1 cellular context compared by ENCODE assay signal in the genomic region with DNA sequence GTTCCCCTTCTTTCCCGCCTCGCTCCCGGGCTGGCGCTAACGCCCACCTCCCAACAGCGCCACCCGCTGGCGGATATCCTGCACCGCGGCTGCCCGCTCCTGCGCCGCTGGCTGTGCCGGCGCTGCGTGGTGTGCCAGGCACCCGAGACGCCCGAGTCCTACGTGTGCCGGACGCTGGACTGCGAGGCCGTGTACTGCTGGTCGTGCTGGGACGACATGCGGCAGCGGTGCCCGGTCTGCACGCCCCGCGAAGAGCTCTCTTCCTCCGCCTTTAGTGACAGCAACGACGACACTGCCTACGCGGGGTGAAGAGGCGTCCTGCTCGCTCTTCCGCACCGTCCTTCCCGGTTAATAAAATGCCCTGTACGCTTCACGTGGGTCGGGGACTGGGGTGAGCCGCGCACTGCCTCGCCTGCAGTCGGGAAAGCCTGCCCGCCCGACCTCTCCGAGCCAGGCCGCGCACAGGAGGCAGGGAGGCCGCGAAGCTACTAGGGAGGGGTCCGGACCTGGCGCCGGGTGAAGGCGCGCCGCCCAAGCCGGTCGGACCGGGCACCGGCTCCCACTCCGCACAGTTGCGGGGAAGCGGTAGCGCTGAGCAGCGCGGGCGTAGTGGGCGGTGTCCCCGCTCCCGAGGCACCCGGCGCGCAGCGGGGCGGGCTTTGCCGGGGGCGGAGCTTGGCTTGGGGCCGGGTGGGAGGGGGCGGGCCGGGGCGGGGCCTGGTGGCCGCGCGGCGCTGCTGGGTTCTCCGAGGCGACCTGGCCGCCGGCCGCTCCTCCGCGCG.
TF ChIP-seq lines count a peak whose summit lies in the region.

A gene with protein sequence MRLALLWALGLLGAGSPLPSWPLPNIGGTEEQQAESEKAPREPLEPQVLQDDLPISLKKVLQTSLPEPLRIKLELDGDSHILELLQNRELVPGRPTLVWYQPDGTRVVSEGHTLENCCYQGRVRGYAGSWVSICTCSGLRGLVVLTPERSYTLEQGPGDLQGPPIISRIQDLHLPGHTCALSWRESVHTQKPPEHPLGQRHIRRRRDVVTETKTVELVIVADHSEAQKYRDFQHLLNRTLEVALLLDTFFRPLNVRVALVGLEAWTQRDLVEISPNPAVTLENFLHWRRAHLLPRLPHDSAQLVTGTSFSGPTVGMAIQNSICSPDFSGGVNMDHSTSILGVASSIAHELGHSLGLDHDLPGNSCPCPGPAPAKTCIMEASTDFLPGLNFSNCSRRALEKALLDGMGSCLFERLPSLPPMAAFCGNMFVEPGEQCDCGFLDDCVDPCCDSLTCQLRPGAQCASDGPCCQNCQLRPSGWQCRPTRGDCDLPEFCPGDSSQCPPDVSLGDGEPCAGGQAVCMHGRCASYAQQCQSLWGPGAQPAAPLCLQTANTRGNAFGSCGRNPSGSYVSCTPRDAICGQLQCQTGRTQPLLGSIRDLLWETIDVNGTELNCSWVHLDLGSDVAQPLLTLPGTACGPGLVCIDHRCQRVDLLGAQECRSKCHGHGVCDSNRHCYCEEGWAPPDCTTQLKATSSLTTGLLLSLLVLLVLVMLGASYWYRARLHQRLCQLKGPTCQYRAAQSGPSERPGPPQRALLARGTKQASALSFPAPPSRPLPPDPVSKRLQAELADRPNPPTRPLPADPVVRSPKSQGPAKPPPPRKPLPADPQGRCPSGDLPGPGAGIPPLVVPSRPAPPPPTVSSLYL (plus strand): TSS at position 757 of the 782 bp plus-strand sequence. CDS start 71 bp downstream, outside the sequence.

TF ChIP-seq in HepG2, 621 proteins besides CTCF, POLR2A, EP300 and RAD21 (continued from another document and continues in another):
- TF ChIP-seq, protein P1, sequence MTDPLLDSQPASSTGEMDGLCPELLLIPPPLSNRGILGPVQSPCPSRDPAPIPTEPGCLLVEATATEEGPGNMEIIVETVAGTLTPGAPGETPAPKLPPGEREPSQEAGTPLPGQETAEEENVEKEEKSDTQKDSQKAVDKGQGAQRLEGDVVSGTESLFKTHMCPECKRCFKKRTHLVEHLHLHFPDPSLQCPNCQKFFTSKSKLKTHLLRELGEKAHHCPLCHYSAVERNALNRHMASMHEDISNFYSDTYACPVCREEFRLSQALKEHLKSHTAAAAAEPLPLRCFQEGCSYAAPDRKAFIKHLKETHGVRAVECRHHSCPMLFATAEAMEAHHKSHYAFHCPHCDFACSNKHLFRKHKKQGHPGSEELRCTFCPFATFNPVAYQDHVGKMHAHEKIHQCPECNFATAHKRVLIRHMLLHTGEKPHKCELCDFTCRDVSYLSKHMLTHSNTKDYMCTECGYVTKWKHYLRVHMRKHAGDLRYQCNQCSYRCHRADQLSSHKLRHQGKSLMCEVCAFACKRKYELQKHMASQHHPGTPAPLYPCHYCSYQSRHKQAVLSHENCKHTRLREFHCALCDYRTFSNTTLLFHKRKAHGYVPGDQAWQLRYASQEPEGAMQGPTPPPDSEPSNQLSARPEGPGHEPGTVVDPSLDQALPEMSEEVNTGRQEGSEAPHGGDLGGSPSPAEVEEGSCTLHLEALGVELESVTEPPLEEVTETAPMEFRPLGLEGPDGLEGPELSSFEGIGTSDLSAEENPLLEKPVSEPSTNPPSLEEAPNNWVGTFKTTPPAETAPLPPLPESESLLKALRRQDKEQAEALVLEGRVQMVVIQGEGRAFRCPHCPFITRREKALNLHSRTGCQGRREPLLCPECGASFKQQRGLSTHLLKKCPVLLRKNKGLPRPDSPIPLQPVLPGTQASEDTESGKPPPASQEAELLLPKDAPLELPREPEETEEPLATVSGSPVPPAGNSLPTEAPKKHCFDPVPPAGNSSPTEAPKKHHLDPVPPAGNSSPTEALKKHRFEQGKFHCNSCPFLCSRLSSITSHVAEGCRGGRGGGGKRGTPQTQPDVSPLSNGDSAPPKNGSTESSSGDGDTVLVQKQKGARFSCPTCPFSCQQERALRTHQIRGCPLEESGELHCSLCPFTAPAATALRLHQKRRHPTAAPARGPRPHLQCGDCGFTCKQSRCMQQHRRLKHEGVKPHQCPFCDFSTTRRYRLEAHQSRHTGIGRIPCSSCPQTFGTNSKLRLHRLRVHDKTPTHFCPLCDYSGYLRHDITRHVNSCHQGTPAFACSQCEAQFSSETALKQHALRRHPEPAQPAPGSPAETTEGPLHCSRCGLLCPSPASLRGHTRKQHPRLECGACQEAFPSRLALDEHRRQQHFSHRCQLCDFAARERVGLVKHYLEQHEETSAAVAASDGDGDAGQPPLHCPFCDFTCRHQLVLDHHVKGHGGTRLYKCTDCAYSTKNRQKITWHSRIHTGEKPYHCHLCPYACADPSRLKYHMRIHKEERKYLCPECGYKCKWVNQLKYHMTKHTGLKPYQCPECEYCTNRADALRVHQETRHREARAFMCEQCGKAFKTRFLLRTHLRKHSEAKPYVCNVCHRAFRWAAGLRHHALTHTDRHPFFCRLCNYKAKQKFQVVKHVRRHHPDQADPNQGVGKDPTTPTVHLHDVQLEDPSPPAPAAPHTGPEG (CRISPR knock-in tag; IDR thresholded peaks at IDR 0.05) = peak; percentile 90
- TF ChIP-seq ZNF260 (CRISPR knock-in tag; IDR thresholded peaks at IDR 0.05; ENCODE audit: borderline replicate concordance, low read depth) (peak; percentile 59; the same call in 1 of the 2 replicates), ZNF567 (CRISPR knock-in tag; IDR thresholded peaks at IDR 0.05; ENCODE audit: borderline replicate concordance) (peak; percentile 97; the same call in 1 of the 2 replicates), ZMYM2 (CRISPR knock-in tag; IDR thresholded peaks at IDR 0.05) (peak; percentile 90), ZNF598 (CRISPR knock-in tag; IDR thresholded peaks at IDR 0.05; ENCODE audit: borderline replicate concordance) (peak; percentile 96; the same call in 1 of the 2 replicates), ESRRA (CRISPR knock-in tag; IDR thresholded peaks at IDR 0.05; ENCODE audit: low read depth) (peak; percentile 53; the same call in 1 of the 2 replicates), MAFK (conservative IDR thresholded peaks at IDR 0.05 in 1 of 2, IDR thresholded peaks at IDR 0.05 in 1 of 2; ENCODE audit: low read length in 2 of 2) (no peak), IKZF1 (IDR thresholded peaks at IDR 0.05) (no peak), ZMAT3 (CRISPR knock-in tag; conservative IDR thresholded peaks at IDR 0.05) (peak; percentile 96), KMT2A (CRISPR knock-in tag; IDR thresholded peaks at IDR 0.05) (peak; percentile 38; the same call in 1 of the 2 replicates), KLF13 (CRISPR knock-in tag; IDR thresholded peaks at IDR 0.05) (peak; percentile 94; the same call in 1 of the 2 replicates), ZFAT (CRISPR knock-in tag; conservative IDR thresholded peaks at IDR 0.05) (no peak), SRSF4 (IDR thresholded peaks at IDR 0.05; ENCODE audit: low read depth, low read length, poor library complexity, severe bottlenecking) (no peak), ZNF510 (CRISPR knock-in tag; IDR thresholded peaks at IDR 0.05; ENCODE audit: low read depth) (no peak), FIP1L1 (IDR thresholded peaks at IDR 0.05; ENCODE audit: borderline replicate concordance, insufficient read depth, low read depth, low read length) (no peak), HES4 (CRISPR knock-in tag; IDR thresholded peaks at IDR 0.05; ENCODE audit: borderline replicate concordance) (peak; percentile 71), ZNF350 (CRISPR knock-in tag; IDR thresholded peaks at IDR 0.05; ENCODE audit: borderline replicate concordance, low read depth) (peak; percentile 97), POLR2AphosphoS5 (IDR thresholded peaks at IDR 0.05; ENCODE audit: low read depth, low read length) (peak; percentile 62; the same call in 1 of the 2 replicates), PHF8 (CRISPR knock-in tag; IDR thresholded peaks at IDR 0.05) (peak; percentile 75), SIX1 (CRISPR knock-in tag; IDR thresholded peaks at IDR 0.05; ENCODE audit: borderline replicate concordance) (no peak), SMAD1 (CRISPR knock-in tag; IDR thresholded peaks at IDR 0.05; ENCODE audit: borderline replicate concordance, low read depth) (peak; percentile 89; the same call in 1 of the 2 replicates), ZNF12 (CRISPR knock-in tag; IDR thresholded peaks at IDR 0.05) (no peak; the same call in 1 of the 2 replicates), RORA (CRISPR knock-in tag; IDR thresholded peaks at IDR 0.05) (no peak)
- TF ChIP-seq, protein P2, sequence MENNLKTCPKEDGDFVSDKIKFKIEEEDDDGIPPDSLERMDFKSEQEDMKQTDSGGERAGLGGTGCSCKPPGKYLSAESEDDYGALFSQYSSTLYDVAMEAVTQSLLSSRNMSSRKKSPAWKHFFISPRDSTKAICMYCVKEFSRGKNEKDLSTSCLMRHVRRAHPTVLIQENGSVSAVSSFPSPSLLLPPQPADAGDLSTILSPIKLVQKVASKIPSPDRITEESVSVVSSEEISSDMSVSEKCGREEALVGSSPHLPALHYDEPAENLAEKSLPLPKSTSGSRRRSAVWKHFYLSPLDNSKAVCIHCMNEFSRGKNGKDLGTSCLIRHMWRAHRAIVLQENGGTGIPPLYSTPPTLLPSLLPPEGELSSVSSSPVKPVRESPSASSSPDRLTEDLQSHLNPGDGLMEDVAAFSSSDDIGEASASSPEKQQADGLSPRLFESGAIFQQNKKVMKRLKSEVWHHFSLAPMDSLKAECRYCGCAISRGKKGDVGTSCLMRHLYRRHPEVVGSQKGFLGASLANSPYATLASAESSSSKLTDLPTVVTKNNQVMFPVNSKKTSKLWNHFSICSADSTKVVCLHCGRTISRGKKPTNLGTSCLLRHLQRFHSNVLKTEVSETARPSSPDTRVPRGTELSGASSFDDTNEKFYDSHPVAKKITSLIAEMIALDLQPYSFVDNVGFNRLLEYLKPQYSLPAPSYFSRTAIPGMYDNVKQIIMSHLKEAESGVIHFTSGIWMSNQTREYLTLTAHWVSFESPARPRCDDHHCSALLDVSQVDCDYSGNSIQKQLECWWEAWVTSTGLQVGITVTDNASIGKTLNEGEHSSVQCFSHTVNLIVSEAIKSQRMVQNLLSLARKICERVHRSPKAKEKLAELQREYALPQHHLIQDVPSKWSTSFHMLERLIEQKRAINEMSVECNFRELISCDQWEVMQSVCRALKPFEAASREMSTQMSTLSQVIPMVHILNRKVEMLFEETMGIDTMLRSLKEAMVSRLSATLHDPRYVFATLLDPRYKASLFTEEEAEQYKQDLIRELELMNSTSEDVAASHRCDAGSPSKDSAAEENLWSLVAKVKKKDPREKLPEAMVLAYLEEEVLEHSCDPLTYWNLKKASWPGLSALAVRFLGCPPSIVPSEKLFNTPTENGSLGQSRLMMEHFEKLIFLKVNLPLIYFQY (CRISPR knock-in tag; IDR thresholded peaks at IDR 0.05; ENCODE audit: borderline replicate concordance) = no peak; the same call in 1 of the 2 replicates
- TF ChIP-seq, protein P3, sequence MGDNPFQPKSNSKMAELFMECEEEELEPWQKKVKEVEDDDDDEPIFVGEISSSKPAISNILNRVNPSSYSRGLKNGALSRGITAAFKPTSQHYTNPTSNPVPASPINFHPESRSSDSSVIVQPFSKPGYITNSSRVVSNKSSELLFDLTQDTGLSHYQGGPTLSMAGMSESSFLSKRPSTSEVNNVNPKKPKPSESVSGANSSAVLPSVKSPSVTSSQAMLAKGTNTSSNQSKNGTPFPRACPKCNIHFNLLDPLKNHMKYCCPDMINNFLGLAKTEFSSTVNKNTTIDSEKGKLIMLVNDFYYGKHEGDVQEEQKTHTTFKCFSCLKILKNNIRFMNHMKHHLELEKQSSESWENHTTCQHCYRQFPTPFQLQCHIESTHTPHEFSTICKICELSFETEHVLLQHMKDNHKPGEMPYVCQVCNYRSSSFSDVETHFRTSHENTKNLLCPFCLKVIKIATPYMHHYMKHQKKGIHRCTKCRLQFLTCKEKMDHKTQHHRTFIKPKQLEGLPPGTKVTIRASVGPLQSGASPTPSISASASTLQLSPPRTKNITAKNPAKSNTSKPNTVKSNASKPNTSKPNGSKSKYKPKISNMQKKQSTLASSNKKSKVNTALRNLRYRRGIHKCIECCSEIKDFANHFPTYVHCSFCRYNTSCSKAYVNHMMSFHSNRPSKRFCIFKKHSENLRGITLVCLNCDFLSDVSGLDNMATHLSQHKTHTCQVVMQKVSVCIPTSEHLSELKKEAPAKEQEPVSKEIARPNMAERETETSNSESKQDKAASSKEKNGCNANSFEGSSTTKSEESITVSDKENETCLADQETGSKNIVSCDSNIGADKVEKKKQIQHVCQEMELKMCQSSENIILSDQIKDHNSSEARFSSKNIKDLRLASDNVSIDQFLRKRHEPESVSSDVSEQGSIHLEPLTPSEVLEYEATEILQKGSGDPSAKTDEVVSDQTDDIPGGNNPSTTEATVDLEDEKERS (CRISPR knock-in tag; IDR thresholded peaks at IDR 0.05) = peak; percentile 21; the same call in 1 of the 2 replicates
- TF ChIP-seq, protein P4, sequence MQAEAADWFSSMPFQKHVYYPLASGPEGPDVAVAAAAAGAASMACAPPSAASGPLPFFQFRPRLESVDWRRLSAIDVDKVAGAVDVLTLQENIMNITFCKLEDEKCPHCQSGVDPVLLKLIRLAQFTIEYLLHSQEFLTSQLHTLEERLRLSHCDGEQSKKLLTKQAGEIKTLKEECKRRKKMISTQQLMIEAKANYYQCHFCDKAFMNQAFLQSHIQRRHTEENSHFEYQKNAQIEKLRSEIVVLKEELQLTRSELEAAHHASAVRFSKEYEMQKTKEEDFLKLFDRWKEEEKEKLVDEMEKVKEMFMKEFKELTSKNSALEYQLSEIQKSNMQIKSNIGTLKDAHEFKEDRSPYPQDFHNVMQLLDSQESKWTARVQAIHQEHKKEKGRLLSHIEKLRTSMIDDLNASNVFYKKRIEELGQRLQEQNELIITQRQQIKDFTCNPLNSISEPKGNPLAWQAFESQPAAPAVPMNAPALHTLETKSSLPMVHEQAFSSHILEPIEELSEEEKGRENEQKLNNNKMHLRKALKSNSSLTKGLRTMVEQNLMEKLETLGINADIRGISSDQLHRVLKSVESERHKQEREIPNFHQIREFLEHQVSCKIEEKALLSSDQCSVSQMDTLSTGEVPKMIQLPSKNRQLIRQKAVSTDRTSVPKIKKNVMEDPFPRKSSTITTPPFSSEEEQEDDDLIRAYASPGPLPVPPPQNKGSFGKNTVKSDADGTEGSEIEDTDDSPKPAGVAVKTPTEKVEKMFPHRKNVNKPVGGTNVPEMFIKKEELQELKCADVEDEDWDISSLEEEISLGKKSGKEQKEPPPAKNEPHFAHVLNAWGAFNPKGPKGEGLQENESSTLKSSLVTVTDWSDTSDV (CRISPR knock-in tag; IDR thresholded peaks at IDR 0.05) = peak; percentile 85
- TF ChIP-seq, protein P5, sequence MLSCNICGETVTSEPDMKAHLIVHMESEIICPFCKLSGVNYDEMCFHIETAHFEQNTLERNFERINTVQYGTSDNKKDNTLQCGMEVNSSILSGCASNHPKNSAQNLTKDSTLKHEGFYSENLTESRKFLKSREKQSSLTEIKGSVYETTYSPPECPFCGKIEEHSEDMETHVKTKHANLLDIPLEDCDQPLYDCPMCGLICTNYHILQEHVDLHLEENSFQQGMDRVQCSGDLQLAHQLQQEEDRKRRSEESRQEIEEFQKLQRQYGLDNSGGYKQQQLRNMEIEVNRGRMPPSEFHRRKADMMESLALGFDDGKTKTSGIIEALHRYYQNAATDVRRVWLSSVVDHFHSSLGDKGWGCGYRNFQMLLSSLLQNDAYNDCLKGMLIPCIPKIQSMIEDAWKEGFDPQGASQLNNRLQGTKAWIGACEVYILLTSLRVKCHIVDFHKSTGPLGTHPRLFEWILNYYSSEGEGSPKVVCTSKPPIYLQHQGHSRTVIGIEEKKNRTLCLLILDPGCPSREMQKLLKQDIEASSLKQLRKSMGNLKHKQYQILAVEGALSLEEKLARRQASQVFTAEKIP (CRISPR knock-in tag; IDR thresholded peaks at IDR 0.05; ENCODE audit: borderline replicate concordance) = no peak
- TF ChIP-seq, protein P6, sequence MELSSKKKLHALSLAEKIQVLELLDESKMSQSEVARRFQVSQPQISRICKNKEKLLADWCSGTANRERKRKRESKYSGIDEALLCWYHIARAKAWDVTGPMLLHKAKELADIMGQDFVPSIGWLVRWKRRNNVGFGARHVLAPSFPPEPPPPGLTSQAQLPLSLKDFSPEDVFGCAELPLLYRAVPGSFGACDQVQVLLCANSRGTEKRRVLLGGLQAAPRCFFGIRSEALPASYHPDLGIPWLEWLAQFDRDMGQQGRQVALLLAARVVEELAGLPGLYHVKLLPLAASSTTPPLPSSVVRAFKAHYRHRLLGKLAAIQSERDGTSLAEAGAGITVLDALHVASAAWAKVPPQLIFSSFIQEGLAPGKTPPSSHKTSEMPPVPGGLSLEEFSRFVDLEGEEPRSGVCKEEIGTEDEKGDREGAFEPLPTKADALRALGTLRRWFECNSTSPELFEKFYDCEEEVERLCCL (CRISPR knock-in tag; IDR thresholded peaks at IDR 0.05; ENCODE audit: borderline replicate concordance) = no peak
